ENCODE assay signal across 8 cellular contexts in the genomic region with DNA sequence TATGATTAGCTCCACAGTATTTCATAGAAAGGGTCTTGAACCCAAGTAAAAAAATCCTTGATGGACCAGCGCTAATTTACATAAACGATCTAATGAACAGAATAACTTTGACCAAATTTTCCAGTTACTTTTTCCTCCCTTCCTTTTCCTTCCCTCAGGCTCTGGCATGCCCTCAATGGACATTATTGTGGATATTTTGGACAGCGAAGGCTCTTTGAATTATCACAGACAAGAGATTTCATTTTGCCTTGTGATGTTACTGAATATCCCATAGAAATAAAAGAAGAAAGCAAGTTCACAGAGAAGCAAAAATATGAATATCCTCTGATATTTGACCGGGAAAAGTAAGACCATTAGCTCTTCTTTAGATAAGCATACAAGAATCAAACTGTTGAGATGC.
"Had no signal": no experiment of that assay in that cellular context is flagged by ENCODE, and none has a peak within 500 bp of the region (broad histone marks: within the 10 kb centered on the region; RNA-seq: fewer than 3 reads in every experiment).

No MANE protein-coding gene starts in this region.

- H3K9ac ChIP-seq: GM23248, KMS-11 had no signal

- H3K4me3 ChIP-seq: GM23248, HAP-1 had no signal

- DNase-seq: GM23248, GOT3, H7, IMR-90, KBM-7 had no signal

- H2AFZ ChIP-seq: GM23248 had no signal

- H3K27ac ChIP-seq: GM23248, KMS-11 had no signal

- H3K9me3 ChIP-seq: HAP-1 had no signal

- ATAC-seq: HCT116 had no signal

- H3K4me2 ChIP-seq: KMS-11 had no signal

- H3K36me3 ChIP-seq: HAP-1 had no signal
